In genomic region chr9:114380988-114381387, GRCh38 we compare ENCODE assay signal across 20 cellular contexts. TPM values are rescaled to one million over a fixed set of nuclear protein-coding genes. Genes with fewer than 3 reads are reported as not detected.
DNase-seq lines count a peak whose midpoint lies in the region; ATAC-seq, FAIRE-seq and TF ChIP-seq lines count a peak whose summit lies in the region.
"Had no signal": no experiment of that assay in that cellular context is flagged by ENCODE, and none has a peak within 500 bp of the region (broad histone marks: within the 10 kb centered on the region; RNA-seq: fewer than 3 reads in every experiment).

No MANE protein-coding gene starts in this region.

- no peak for TF ChIP-seq POLR2A in K562 (conservative IDR thresholded peaks at IDR 0.05)

- POLR2A ChIA-PET in K562 (lab: Yijun Ruan, JAX) = interaction anchor here (1.5 kb wide), 1 partner anchor 12 kb away, joined by 5 read pairs; no protein-coding TSS in a partner anchor

- intact Hi-C loops in K562 (cut with micrococcal nuclease) = no loop called here

- no peak overlapping the region for H3K14ac ChIP-seq in trophoblast cell (ENCODE audit: low read length)

- H4K20me1 ChIP-seq in GM23338 (replicated peaks; ENCODE audit: insufficient read depth) = no peaks in the 10 kb centered on the region
- H4K20me1 ChIP-seq in K562 (replicated peaks; ENCODE audit: control insufficient read depth, insufficient read depth, low read length) = peaks cover 9% of the 10 kb centered on the region; the same call in 1 of the 2 replicates

- H2AFZ ChIP-seq in GM23338 = no peak overlapping the region
- no peak overlapping the region for H2AFZ ChIP-seq in K562 (ENCODE audit: low read depth, low read length)
- H2AFZ ChIP-seq in trophoblast cell (ENCODE audit: insufficient read depth, low read length, poor library complexity) = no peak overlapping the region

- H3K27me3 ChIP-seq in GM23338 (ENCODE audit: insufficient read depth) (no peaks in the 10 kb centered on the region), K562 (ENCODE audit: control insufficient read depth in 2 of 2, insufficient read depth in 2 of 2, low read length in 2 of 2) (no peaks in the 10 kb centered on the region), trophoblast cell (ENCODE audit: insufficient read depth, low read length) (no peaks in the 10 kb centered on the region)
- H3K27me3 ChIP-seq: SJCRH30 had no signal

- peaks cover 77% of the 10 kb centered on the region for H3K36me3 Mint-ChIP-seq in T-helper 1 cell treated with Interleukin-12 subunit alpha and Interleukin-12 subunit beta and Interleukin-4 antibody, amounts not matched to agents 30 μg/mL and 1 μg/mL, for 36 hours (ENCODE audit: low read depth)
- peaks cover 38% of the 10 kb centered on the region for H3K36me3 Mint-ChIP-seq in GM23338 (ENCODE audit: low read depth)

- in situ Hi-C loops in K562 (cut with MboI) = no loop called here
- in situ Hi-C loops in GM13976 (cut with MboI; ENCODE audit: low sequenced_read_pairs, unreplicated experiment) = no loop called here

- H3K79me1 ChIP-seq in trophoblast cell (ENCODE audit: low read length) = no peaks in the 10 kb centered on the region

- no peak for FAIRE-seq in K562 (lab: Jason Lieb, UNC)

- peaks cover 4% of the 10 kb centered on the region; the same call in 1 of the 2 replicates for H3F3A ChIP-seq in GM23338 (replicated peaks; ENCODE audit: low read depth)

- 88% methylated on average over 12 of the region's 14 CpGs for WGBS in K562 (ENCODE audit: insufficient coverage, low coverage, missing lambda C conversion rate)
- WGBS in trophoblast cell (ENCODE audit: extremely low coverage, insufficient coverage, insufficient read length) = no CpG with 5 or more reads among the region's 14 CpGs

- H3K9me3 ChIP-seq in K562 (replicated peaks; ENCODE audit: control insufficient read depth, insufficient read depth, low read depth, low read length) (no peaks in the 10 kb centered on the region), trophoblast cell (ENCODE audit: insufficient read depth, low read depth, low read length) (no peaks in the 10 kb centered on the region)
- H3K9me3 ChIP-seq: SJCRH30 had no signal

- no peak overlapping the region for H3K4ac ChIP-seq in trophoblast cell (ENCODE audit: low read depth, low read length)

- TF ChIP-seq EP300 in K562 (IDR thresholded peaks at IDR 0.05; ENCODE audit: low read length) = no peak

- no peaks in the 10 kb centered on the region for H3K9me2 ChIP-seq in GM23338 (ENCODE audit: insufficient read depth)

- H3K79me2 ChIP-seq in GM23338 (replicated peaks; ENCODE audit: insufficient read depth) (no peaks in the 10 kb centered on the region; the same call in 1 of the 2 replicates), K562 (ENCODE audit: control insufficient read depth, insufficient read depth, low read length) (no peaks in the 10 kb centered on the region), trophoblast cell (ENCODE audit: control insufficient read depth, insufficient read depth, low read length, poor library complexity) (no peaks in the 10 kb centered on the region)

- H3K27ac ChIP-seq in GM23338 (ENCODE audit: low read depth) = 0 out of 2 replicates have a peak overlapping the region, but pooled peaks have one; percentile 26
- no peak overlapping the region for H3K27ac ChIP-seq in K562 (ENCODE audit: extremely low read depth, low read depth, low read length)
- no peak overlapping the region for H3K27ac ChIP-seq in trophoblast cell (ENCODE audit: low read depth, low read length)
- H3K27ac ChIP-seq: 22Rv1, C4-2B, SJCRH30 had no signal

- H3K36me3 ChIP-seq in GM23338 (ENCODE audit: insufficient read depth) = no peaks in the 10 kb centered on the region
- H3K36me3 ChIP-seq in K562 (ENCODE audit: control insufficient read depth, insufficient read depth, low read length) = peaks cover 4% of the 10 kb centered on the region; the same call in 1 of the 3 replicates
- peaks cover 18 to 20% of the 10 kb centered on the region in 2 experiments for H3K36me3 ChIP-seq in trophoblast cell (ENCODE audit: control insufficient read depth in 1 of 2, insufficient read depth in 2 of 2, low read length in 2 of 2)
- H3K36me3 ChIP-seq: SJCRH30 had no signal

- no peaks in the 10 kb centered on the region for H3K9me1 ChIP-seq in K562 (ENCODE audit: control insufficient read depth, insufficient read depth, low read length)

- H2AK5ac ChIP-seq in trophoblast cell (ENCODE audit: low read length) = no peak overlapping the region

- H2BK120ac ChIP-seq in trophoblast cell (ENCODE audit: insufficient read depth, low read length, poor library complexity) = no peak overlapping the region

- no TSS peak for BruUV-seq in K562 (replicated peaks; lab: Mats Ljungman, UMichigan)

- peaks cover 72% of the 10 kb centered on the region for H3K4me1 Mint-ChIP-seq in T-helper 1 cell treated with Interleukin-12 subunit alpha and Interleukin-12 subunit beta and Interleukin-4 antibody, amounts not matched to agents 30 μg/mL and 1 μg/mL, for 36 hours (ENCODE audit: low read depth)
- H3K4me1 Mint-ChIP-seq in GM23338 = peaks cover 56% of the 10 kb centered on the region

- CTCF ChIA-PET in K562 (lab: Yijun Ruan, JAX; ENCODE audit: low intra/inter-chr PET ratio) = no interaction called here

- no peak for TF ChIP-seq RAD21 in K562 (CRISPR knock-in tag; conservative IDR thresholded peaks at IDR 0.05 in 1 of 2, IDR thresholded peaks at IDR 0.05 in 1 of 2)

- H3K4me2 ChIP-seq in GM23338 (no peak overlapping the region), K562 (ENCODE audit: insufficient read depth, low read length) (no peak overlapping the region), trophoblast cell (ENCODE audit: low read length) (no peak overlapping the region)

- H4K8ac ChIP-seq in trophoblast cell (ENCODE audit: low read depth, low read length) = no peak overlapping the region

- no peak overlapping the region for H3K18ac ChIP-seq in trophoblast cell (ENCODE audit: low read length)

- no peaks in the 10 kb centered on the region for H3K27me3 Mint-ChIP-seq in T-helper 1 cell treated with Interleukin-12 subunit alpha and Interleukin-12 subunit beta and Interleukin-4 antibody, amounts not matched to agents 30 μg/mL and 1 μg/mL, for 36 hours (ENCODE audit: low read depth)
- H3K27me3 Mint-ChIP-seq in GM23338 (ENCODE audit: insufficient read depth, low read depth, poor library complexity) = peaks cover 18% of the 10 kb centered on the region

- H3K4me1 ChIP-seq in GM23338 (ENCODE audit: insufficient read depth) (peaks cover 38% of the 10 kb centered on the region), K562 (replicated peaks in 1 of 2; ENCODE audit: control insufficient read depth in 2 of 2, insufficient read depth in 2 of 2, low read length in 2 of 2) (no peaks in the 10 kb centered on the region; a peak in 1 of 5 replicates), trophoblast cell (ENCODE audit: control insufficient read depth in 1 of 2, insufficient read depth in 2 of 2, low read length in 2 of 2) (peaks cover 7 to 20% of the 10 kb centered on the region in 2 experiments)

- H3K9ac ChIP-seq in K562 (ENCODE audit: insufficient read depth in 1 of 2, low read depth in 2 of 2, low read length in 2 of 2) = no peak overlapping the region
- H3K9ac ChIP-seq in trophoblast cell (ENCODE audit: low read length) = no peak overlapping the region

- ATAC-seq in GM23338 (no peak), K562 (no peak), GM18861 (IDR thresholded peaks at IDR 0.05; ENCODE audit: unreplicated experiment) (no peak), GM21723 (IDR thresholded peaks at IDR 0.05; ENCODE audit: unreplicated experiment) (no peak)
- ATAC-seq: left lobe of liver had no signal

- H3K4me3 ChIP-seq in GM23338 (no peak overlapping the region), K562 (no peak overlapping the region), trophoblast cell (ENCODE audit: low read depth, low read length) (peak overlapping the region; percentile 30)
- H3K4me3 ChIP-seq: SJCRH30 had no signal

- H3K4me3 Mint-ChIP-seq in T-helper 1 cell treated with Interleukin-12 subunit alpha and Interleukin-12 subunit beta and Interleukin-4 antibody, amounts not matched to agents 30 μg/mL and 1 μg/mL, for 36 hours = peak overlapping the region; percentile 61
- no peak overlapping the region for H3K4me3 Mint-ChIP-seq in GM23338
- H3K4me3 Mint-ChIP-seq: nephron progenitor cell had no signal

- H2BK5ac ChIP-seq in trophoblast cell (ENCODE audit: low read depth, low read length, poor library complexity) = no peak overlapping the region

- no peak overlapping the region for H4K91ac ChIP-seq in trophoblast cell (ENCODE audit: low read depth, low read length)

- H3K23ac ChIP-seq in trophoblast cell (ENCODE audit: low read length) = no peak overlapping the region

- H2BK12ac ChIP-seq in trophoblast cell (ENCODE audit: low read length) = no peak overlapping the region

- no peak overlapping the region for H4K12ac ChIP-seq in trophoblast cell (ENCODE audit: low read depth, low read length)

- H3K27ac Mint-ChIP-seq in T-helper 1 cell treated with Interleukin-12 subunit alpha and Interleukin-12 subunit beta and Interleukin-4 antibody, amounts not matched to agents 30 μg/mL and 1 μg/mL, for 36 hours = no peak overlapping the region
- no peak overlapping the region for H3K27ac Mint-ChIP-seq in GM23338
- H3K27ac Mint-ChIP-seq: nephron progenitor cell had no signal

- TF ChIP-seq CTCF in GM23338 (conservative IDR thresholded peaks at IDR 0.05; ENCODE audit: low read depth in 2 of 2) = no peak
- no peak for TF ChIP-seq CTCF in K562 (IDR thresholded peaks at IDR 0.05 in 2 of 3, conservative IDR thresholded peaks at IDR 0.05 in 1 of 3; ENCODE audit: insufficient read depth in 2 of 3, low read depth in 1 of 3, low read length in 3 of 3)
- no peak for TF ChIP-seq CTCF in GM13976 (IDR thresholded peaks at IDR 0.05; ENCODE audit: borderline replicate concordance, control extremely low read depth, extremely low read depth, insufficient read depth, missing control alignments)

- DNase-seq in T-helper 1 cell (no peak), GM23338 (ENCODE audit: low spot score) (no peak), K562 (ENCODE audit: extremely low read depth in 1 of 4, low spot score in 3 of 4) (no peak), trophoblast cell (no peak), GM13976 (ENCODE audit: low spot score) (no peak)
- DNase-seq: cerebellar nuclear complex, DND-41, NCI-H1436 treated with DMSO at 0.1 percent for 48 hours, NCI-H446 treated with DMSO at 0.1 percent for 48 hours, nephron progenitor cell, SJCRH30 had no signal

- H3K9me3 Mint-ChIP-seq in T-helper 1 cell treated with Interleukin-12 subunit alpha and Interleukin-12 subunit beta and Interleukin-4 antibody, amounts not matched to agents 30 μg/mL and 1 μg/mL, for 36 hours = no peaks in the 10 kb centered on the region
- H3K9me3 Mint-ChIP-seq in GM23338 = no peaks in the 10 kb centered on the region
- H3K9me3 Mint-ChIP-seq: nephron progenitor cell had no signal

RNA-seq across cellular contexts. Expression of gene AKNA, which starts 6.8 kb away (rescaled TPM):
- total RNA-seq in GM23338 (2014; rRNA removed; shearing (Covaris generic)) = 19.6 and 28.1 TPM in 2 replicates
- polyA plus RNA-seq in GM23338 (2016; fragmentation: Nextera tagmentation; extraction: Ambion mirVana) = 9.0 and 11.2 TPM in 2 replicates
- total RNA-seq in K562 (2011; cell fraction: chromatin; rRNA removed; ENCODE audit: low replicate concordance) = 30.2 and 45.5 TPM in 2 replicates
- 25.4 and 26.7 TPM in 2 replicates for total RNA-seq in K562 (2011; cell fraction: nucleolus; rRNA removed)
- total RNA-seq in K562 (2011; cell fraction: nucleoplasm; rRNA removed) = 26.6 and 27.0 TPM in 2 replicates
- 5.3 and 8.1 TPM in 2 replicates for total RNA-seq in K562 (2014; rRNA removed)
- 3.7 and 3.9 TPM in 2 replicates for total RNA-seq in K562 (2014; rRNA removed; fragmentation: Illumina TruSeq; extraction: Trizol)
- total RNA-seq in K562 (2015; rRNA removed; fragmentation: Illumina TruSeq; extraction: Trizol) = 2.6 and 2.7 TPM in 2 replicates
- total RNA-seq in K562 (2021) = 16.9 and 20.5 TPM in 2 replicates
- 1.4 and 3.4 TPM in 2 replicates for polyA plus RNA-seq in K562 (2011; rRNA removed)
- 2.0 and 2.3 TPM in 2 replicates for polyA plus RNA-seq in K562 (2011; cell fraction: cytosol; rRNA removed)
- 8.0 and 8.2 TPM in 2 replicates for polyA plus RNA-seq in K562 (2011; cell fraction: nucleus; rRNA removed)
- 5.2 and 92.5 TPM in 2 replicates for polyA plus RNA-seq in K562 (2012)
- 11.1 and 14.0 TPM in 2 replicates for polyA plus RNA-seq in K562 (2014; fragmentation: Illumina TruSeq; extraction: Trizol)
- under 1 TPM; 0.29 to 0.37 TPM for polyA plus RNA-seq in K562 (2014; fragmentation: Nextera tagmentation; extraction: Ambion mirVana)
- 6.5 and 6.7 TPM in 2 replicates for polyA plus RNA-seq in K562 (2014; rRNA removed)
- polyA minus RNA-seq in K562 (2011; rRNA and poly(A)+ RNA removed) = 3.1 and 3.8 TPM in 2 replicates
- polyA minus RNA-seq in K562 (2011; cell fraction: cytosol; rRNA and poly(A)+ RNA removed) = 1.9 and 4.6 TPM in 2 replicates
- polyA minus RNA-seq in K562 (2011; cell fraction: nucleus; rRNA and poly(A)+ RNA removed) = 6.1 and 8.6 TPM in 2 replicates
- polyA plus RNA-seq in trophoblast cell (2013) = 14.4 and 16.0 TPM in 2 replicates

RNA-seq across cellular contexts. Expression of gene ORM2, which starts 51.3 kb away (rescaled TPM):
- 0.76 TPM in 1 of 2 replicates, not detected in the other for total RNA-seq in GM23338 (2014; rRNA removed; shearing (Covaris generic))
- 0.76 and 0.90 TPM in 2 replicates for polyA plus RNA-seq in GM23338 (2016; fragmentation: Nextera tagmentation; extraction: Ambion mirVana)
- total RNA-seq in K562 (2011; cell fraction: chromatin; rRNA removed; ENCODE audit: low replicate concordance) = not detected in 2 replicates
- total RNA-seq in K562 (2011; cell fraction: nucleolus; rRNA removed) = not detected in 2 replicates
- total RNA-seq in K562 (2011; cell fraction: nucleoplasm; rRNA removed) = not detected in 2 replicates
- not detected in 2 replicates for total RNA-seq in K562 (2014; rRNA removed)
- total RNA-seq in K562 (2014; rRNA removed; fragmentation: Illumina TruSeq; extraction: Trizol) = not detected in 2 replicates
- total RNA-seq in K562 (2015; rRNA removed; fragmentation: Illumina TruSeq; extraction: Trizol) = not detected in 2 replicates
- total RNA-seq in K562 (2021) = 0.98 and 1.5 TPM in 2 replicates
- polyA plus RNA-seq in K562 (2011; rRNA removed) = not detected in 2 replicates
- not detected in 2 replicates for polyA plus RNA-seq in K562 (2011; cell fraction: cytosol; rRNA removed)
- polyA plus RNA-seq in K562 (2011; cell fraction: nucleus; rRNA removed) = not detected in 2 replicates
- polyA plus RNA-seq in K562 (2012) = not detected in 2 replicates
- polyA plus RNA-seq in K562 (2014; fragmentation: Illumina TruSeq; extraction: Trizol) = not detected in 2 replicates
- not detected for polyA plus RNA-seq in K562 (2014; fragmentation: Nextera tagmentation; extraction: Ambion mirVana)
- not detected in 2 replicates for polyA plus RNA-seq in K562 (2014; rRNA removed)
- polyA minus RNA-seq in K562 (2011; rRNA and poly(A)+ RNA removed) = not detected in 2 replicates
- 2.5 TPM in 1 of 2 replicates, not detected in the other for polyA minus RNA-seq in K562 (2011; cell fraction: cytosol; rRNA and poly(A)+ RNA removed)
- not detected in 2 replicates for polyA minus RNA-seq in K562 (2011; cell fraction: nucleus; rRNA and poly(A)+ RNA removed)
- polyA plus RNA-seq in trophoblast cell (2013) = 0.08 TPM in 1 of 2 replicates, not detected in the other
- total RNA-seq: fibroblast of villous mesenchyme, LHCN-M2, renal cortical epithelial cell, SJCRH30 had no signal

RNA-seq across cellular contexts. Expression of gene ORM1, which starts 58.1 kb away (rescaled TPM):
- not detected in 2 replicates for total RNA-seq in GM23338 (2014; rRNA removed; shearing (Covaris generic))
- polyA plus RNA-seq in GM23338 (2016; fragmentation: Nextera tagmentation; extraction: Ambion mirVana) (not detected in 2 replicates), K562 (2011; rRNA removed) (not detected in 2 replicates), K562 (2014; fragmentation: Illumina TruSeq; extraction: Trizol) (not detected in 2 replicates), K562 (2014; fragmentation: Nextera tagmentation; extraction: Ambion mirVana) (not detected), K562 (2014; rRNA removed) (not detected in 2 replicates)
- not detected in 2 replicates for total RNA-seq in K562 (2011; cell fraction: chromatin; rRNA removed; ENCODE audit: low replicate concordance)
- not detected in 2 replicates for total RNA-seq in K562 (2011; cell fraction: nucleolus; rRNA removed)
- total RNA-seq in K562 (2011; cell fraction: nucleoplasm; rRNA removed) = not detected in 2 replicates
- total RNA-seq in K562 (2014; rRNA removed) (not detected in 2 replicates), K562 (2014; rRNA removed; fragmentation: Illumina TruSeq; extraction: Trizol) (not detected in 2 replicates), K562 (2015; rRNA removed; fragmentation: Illumina TruSeq; extraction: Trizol) (not detected in 2 replicates), K562 (2021) (2.9 and 3.4 TPM in 2 replicates)
- not detected in 2 replicates for polyA plus RNA-seq in K562 (2011; cell fraction: cytosol; rRNA removed)
- not detected in 2 replicates for polyA plus RNA-seq in K562 (2011; cell fraction: nucleus; rRNA removed)
- polyA plus RNA-seq in K562 (2012) = not detected in 2 replicates
- not detected in 2 replicates for polyA minus RNA-seq in K562 (2011; rRNA and poly(A)+ RNA removed)
- not detected in 2 replicates for polyA minus RNA-seq in K562 (2011; cell fraction: cytosol; rRNA and poly(A)+ RNA removed)
- polyA minus RNA-seq in K562 (2011; cell fraction: nucleus; rRNA and poly(A)+ RNA removed) = not detected in 2 replicates
- 0.07 and 0.08 TPM in 2 replicates for polyA plus RNA-seq in trophoblast cell (2013)
- total RNA-seq: fibroblast of villous mesenchyme, LHCN-M2, renal cortical epithelial cell, SJCRH30 had no signal
